In the genomic region with DNA sequence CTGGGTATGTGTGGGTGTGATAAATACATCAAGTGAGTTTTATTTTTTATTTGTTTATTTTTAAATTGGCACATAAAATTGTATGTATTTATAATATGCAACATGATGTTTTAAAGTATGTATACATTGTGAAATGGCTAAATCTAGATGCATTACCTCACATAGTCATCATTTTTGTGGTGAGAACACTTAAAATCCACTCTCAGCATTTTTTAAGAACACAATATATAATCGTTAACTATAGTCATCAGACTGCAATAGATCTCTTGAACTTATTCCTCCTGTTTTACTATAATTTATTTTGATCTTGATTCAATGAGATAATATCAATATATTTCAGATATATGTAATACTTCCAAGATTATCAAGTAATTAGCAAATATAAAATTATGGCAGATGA, we compare ENCODE assay signal across 8 cellular contexts.
"Had no signal": no experiment of that assay in that cellular context is flagged by ENCODE, and none has a peak within 500 bp of the region (broad histone marks: within the 10 kb centered on the region; RNA-seq: fewer than 3 reads in every experiment).

No MANE protein-coding gene starts in this region.

- DNase-seq: GM23248, GOT3, H7, HFFc6, KG1 had no signal

- H3K9me3 ChIP-seq: HAP-1 had no signal

- H3K27ac ChIP-seq: GM23248, HL-60 had no signal

- H3K4me1 ChIP-seq: HAP-1 had no signal

- H3K4me3 ChIP-seq: GM23248, HAP-1 had no signal

- H3K9ac ChIP-seq: GM23248 had no signal

- ATAC-seq: HCT116 had no signal

- H3K36me3 ChIP-seq: HAP-1 had no signal
